ENCODE assay signal across 12 cellular contexts in the genomic region with DNA sequence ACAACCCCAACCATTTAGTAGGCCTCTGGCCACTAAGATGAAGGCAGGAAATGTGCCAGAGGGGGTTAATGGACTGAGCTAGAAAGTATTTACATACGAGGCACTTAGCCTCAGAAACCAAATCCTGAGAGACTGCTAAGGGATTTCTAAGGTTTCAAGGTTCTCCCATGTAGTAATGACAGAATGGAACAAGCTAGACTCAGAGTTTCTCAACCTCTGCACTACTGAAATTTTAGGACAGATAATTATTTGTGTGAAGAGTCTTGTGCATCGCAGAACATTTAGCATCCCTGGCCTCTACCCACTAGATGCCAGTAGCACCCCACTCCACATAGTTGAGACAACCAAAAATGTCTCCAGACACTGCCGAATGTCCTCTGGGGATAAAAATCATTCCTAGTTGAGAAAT. TPM values are rescaled to one million over a fixed set of nuclear protein-coding genes. Genes with fewer than 3 reads are reported as not detected.
DNase-seq lines count a peak whose midpoint lies in the region; ATAC-seq, FAIRE-seq and TF ChIP-seq lines count a peak whose summit lies in the region.
"Had no signal": no experiment of that assay in that cellular context is flagged by ENCODE, and none has a peak within 500 bp of the region (broad histone marks: within the 10 kb centered on the region; RNA-seq: fewer than 3 reads in every experiment).

No MANE protein-coding gene starts in this region.

- 0 out of 2 replicates have a peak, but pooled peaks cover 3% of the 10 kb centered on the region for H3F3A ChIP-seq in GM23338 (replicated peaks; ENCODE audit: low read depth)

- no peak overlapping the region for H3K4me3 ChIP-seq in AG04450 (ENCODE audit: low read depth, low read length)
- no peak overlapping the region for H3K4me3 ChIP-seq in GM23338
- no peak overlapping the region for H3K4me3 ChIP-seq in astrocyte (ENCODE audit: insufficient read depth, low read depth, low read length)
- no peak overlapping the region for H3K4me3 ChIP-seq in right lobe of liver

- H3K9me2 ChIP-seq in GM23338 (ENCODE audit: insufficient read depth), result no peaks in the 10 kb centered on the region

- H3K4me2 ChIP-seq in GM23338 (peak overlapping the region; percentile 37; the same call in 1 of the 2 replicates), astrocyte (ENCODE audit: low read length) (no peak overlapping the region)

- peaks cover 11% of the 10 kb centered on the region for H3K4me1 ChIP-seq in GM23338 (ENCODE audit: insufficient read depth)
- no peaks in the 10 kb centered on the region for H3K4me1 ChIP-seq in astrocyte (ENCODE audit: insufficient read depth, low read length)
- H3K4me1 ChIP-seq in right lobe of liver, result no peaks in the 10 kb centered on the region

- H3K4me1 Mint-ChIP-seq in GM23338 (peaks cover 29% of the 10 kb centered on the region), astrocyte (ENCODE audit: low read depth, unreplicated experiment) (peaks cover 28% of the 10 kb centered on the region), T-helper 17 cell (peaks cover 33% of the 10 kb centered on the region)
- H3K4me1 Mint-ChIP-seq in activated CD4-positive, alpha-beta memory T cell treated with anti-CD3 and anti-CD28 coated beads for 36 hours (ENCODE audit: low read depth), result peaks cover 5% of the 10 kb centered on the region

- TF ChIP-seq CTCF in AG04450 (IDR thresholded peaks at IDR 0.05; ENCODE audit: low read depth, low read length) (peak; percentile 42), GM23338 (conservative IDR thresholded peaks at IDR 0.05; ENCODE audit: low read depth in 2 of 2) (peak; percentile 22 to 36; a peak in 3 of 4 replicates), astrocyte (IDR thresholded peaks at IDR 0.05; ENCODE audit: insufficient read depth, low read depth, low read length) (peak; percentile 20), right lobe of liver (IDR thresholded peaks at IDR 0.05) (peak in 1 of 4 donors; percentile 4)

- FAIRE-seq in astrocyte (lab: Jason Lieb, UNC), result no peak

- 0 out of 2 replicates have a peak overlapping the region, but pooled peaks have one; percentile 6 for H3K27ac Mint-ChIP-seq in GM23338
- no peak overlapping the region for H3K27ac Mint-ChIP-seq in astrocyte (ENCODE audit: unreplicated experiment)
- H3K27ac Mint-ChIP-seq in T-helper 17 cell, result no peak overlapping the region
- H3K27ac Mint-ChIP-seq in activated CD4-positive, alpha-beta memory T cell treated with anti-CD3 and anti-CD28 coated beads for 36 hours, result no peak overlapping the region
- H3K27ac Mint-ChIP-seq: activated naive CD8-positive, alpha-beta T cell treated with anti-CD3 and anti-CD28 coated beads for 36 hours had no signal

- TF ChIP-seq POLR2A in right lobe of liver (IDR thresholded peaks at IDR 0.05), result no peak

- 75% methylated on average over 3 of the region's 3 CpGs for WGBS in right lobe of liver (ENCODE audit: insufficient coverage, low coverage, low lambda C conversion rate, missing lambda C conversion rate)

- intact Hi-C loops in right lobe of liver (cut with DNase I), result no loop called here
- intact Hi-C loops in activated CD4-positive, alpha-beta memory T cell treated with anti-CD3 and anti-CD28 coated beads for 36 hours (cut with micrococcal nuclease), result no loop called here

- H2AFZ ChIP-seq in GM23338 (no peak overlapping the region), astrocyte (ENCODE audit: low read depth, low read length) (no peak overlapping the region)

- peaks cover 4% of the 10 kb centered on the region for H3K27me3 Mint-ChIP-seq in GM23338 (ENCODE audit: insufficient read depth, low read depth, poor library complexity)
- H3K27me3 Mint-ChIP-seq in astrocyte (ENCODE audit: low read depth, unreplicated experiment), result no peaks in the 10 kb centered on the region
- H3K27me3 Mint-ChIP-seq in T-helper 17 cell, result no peaks in the 10 kb centered on the region
- H3K27me3 Mint-ChIP-seq in activated CD4-positive, alpha-beta memory T cell treated with anti-CD3 and anti-CD28 coated beads for 36 hours, result no peaks in the 10 kb centered on the region
- H3K27me3 Mint-ChIP-seq: activated naive CD8-positive, alpha-beta T cell treated with anti-CD3 and anti-CD28 coated beads for 36 hours; CD4-positive, CD25-positive, alpha-beta regulatory T cell had no signal

- H3K27me3 ChIP-seq in AG04450 (ENCODE audit: control insufficient read depth, insufficient read depth, low read length) (no peaks in the 10 kb centered on the region), GM23338 (ENCODE audit: insufficient read depth) (no peaks in the 10 kb centered on the region), astrocyte (ENCODE audit: insufficient read depth, low read length) (no peaks in the 10 kb centered on the region), right lobe of liver (no peaks in the 10 kb centered on the region)

- no peak overlapping the region for H3K4me3 Mint-ChIP-seq in GM23338
- H3K4me3 Mint-ChIP-seq in astrocyte (ENCODE audit: unreplicated experiment), result no peak overlapping the region
- no peak overlapping the region for H3K4me3 Mint-ChIP-seq in T-helper 17 cell
- H3K4me3 Mint-ChIP-seq in activated CD4-positive, alpha-beta memory T cell treated with anti-CD3 and anti-CD28 coated beads for 36 hours, result no peak overlapping the region
- H3K4me3 Mint-ChIP-seq: activated naive CD8-positive, alpha-beta T cell treated with anti-CD3 and anti-CD28 coated beads for 36 hours; nephron had no signal

- H3K36me3 Mint-ChIP-seq in GM23338 (ENCODE audit: low read depth) (peaks cover 14% of the 10 kb centered on the region), astrocyte (ENCODE audit: low read depth, unreplicated experiment) (peaks cover 17% of the 10 kb centered on the region), T-helper 17 cell (ENCODE audit: low read depth) (peaks cover 7% of the 10 kb centered on the region)
- H3K36me3 Mint-ChIP-seq in activated CD4-positive, alpha-beta memory T cell treated with anti-CD3 and anti-CD28 coated beads for 36 hours, result peaks cover 19% of the 10 kb centered on the region

- H3K36me3 ChIP-seq in GM23338 (ENCODE audit: insufficient read depth) (no peaks in the 10 kb centered on the region), astrocyte (ENCODE audit: insufficient read depth, low read length) (peaks cover 5% of the 10 kb centered on the region), right lobe of liver (peaks cover 0 to 9% (median 0%) of the 10 kb centered on the region in 4 donors)

- H3K9me3 ChIP-seq in AG04450 (ENCODE audit: control insufficient read depth, insufficient read depth, low read length) (no peaks in the 10 kb centered on the region), astrocyte (ENCODE audit: insufficient read depth, low read depth, low read length) (no peaks in the 10 kb centered on the region), right lobe of liver (no peaks in the 10 kb centered on the region), T-helper 17 cell (ENCODE audit: control insufficient read depth, low read length, poor library complexity, severe bottlenecking) (no peaks in the 10 kb centered on the region)

- H4K20me1 ChIP-seq in GM23338 (replicated peaks; ENCODE audit: insufficient read depth), result peaks cover 10% of the 10 kb centered on the region; the same call in 1 of the 2 replicates
- peaks cover 56% of the 10 kb centered on the region for H4K20me1 ChIP-seq in astrocyte (ENCODE audit: insufficient read depth, low read length)

- peaks cover 16% of the 10 kb centered on the region; the same call in 1 of the 2 replicates for H3K79me2 ChIP-seq in GM23338 (replicated peaks; ENCODE audit: insufficient read depth)
- peaks cover 16% of the 10 kb centered on the region for H3K79me2 ChIP-seq in astrocyte (ENCODE audit: insufficient read depth, low read length)

- DNase-seq in AG04450 (ENCODE audit: low read depth, low spot score) (no peak), GM23338 (ENCODE audit: low spot score) (peak; percentile 64), astrocyte (ENCODE audit: low read depth) (no peak), iPS-NIHi11 (ENCODE audit: low spot score) (peak; percentile 20), right lobe of liver (no peak), T-helper 17 cell (no peak)
- no peak for DNase-seq in stimulated activated CD4-positive, alpha-beta T cell treated with anti-CD3 and anti-CD28 coated beads, Interleukin-2, amount 100 ng/mL, for 24 hours
- DNase-seq in activated CD4-positive, alpha-beta memory T cell treated with anti-CD3 and anti-CD28 coated beads for 36 hours, result no peak
- DNase-seq: activated naive CD8-positive, alpha-beta T cell treated with anti-CD3 and anti-CD28 coated beads for 36 hours; CD4-positive, CD25-positive, alpha-beta regulatory T cell; OCI-M1 had no signal

- POLR2A ChIA-PET in AG04450 (lab: Yijun Ruan, JAX), result interaction anchor here (0.6 to 1.1 kb wide), 2 partner anchors 24 to 76 kb away, joined by 3 to 7 read pairs; no protein-coding TSS in a partner anchor
- POLR2A ChIA-PET in activated CD4-positive, alpha-beta memory T cell treated with anti-CD3 and anti-CD28 coated beads for 36 hours (lab: Charles Lee), result no interaction called here

- no peak overlapping the region for H3K9ac ChIP-seq in astrocyte (ENCODE audit: low read length)

- H3K9me3 Mint-ChIP-seq in GM23338 (no peaks in the 10 kb centered on the region), astrocyte (ENCODE audit: unreplicated experiment) (no peaks in the 10 kb centered on the region)
- no peaks in the 10 kb centered on the region for H3K9me3 Mint-ChIP-seq in activated CD4-positive, alpha-beta memory T cell treated with anti-CD3 and anti-CD28 coated beads for 36 hours
- H3K9me3 Mint-ChIP-seq: activated naive CD8-positive, alpha-beta T cell treated with anti-CD3 and anti-CD28 coated beads for 36 hours; CD4-positive, CD25-positive, alpha-beta regulatory T cell; nephron had no signal

- H3K27ac ChIP-seq in AG04450 (ENCODE audit: low read depth, low read length), result no peak overlapping the region
- no peak overlapping the region for H3K27ac ChIP-seq in GM23338 (ENCODE audit: low read depth)
- no peak overlapping the region for H3K27ac ChIP-seq in astrocyte (ENCODE audit: low read depth, low read length)
- no peak overlapping the region for H3K27ac ChIP-seq in right lobe of liver

- peak; percentile 68 for ATAC-seq in GM23338
- ATAC-seq in right lobe of liver, result no peak
- no peak for ATAC-seq in T-helper 17 cell

- CTCF ChIA-PET in AG04450 (lab: Charles Lee), result interaction anchor here (0.6 to 2.4 kb wide), 6 partner anchors 9 to 172 kb away, joined by 3 to 8 read pairs (median 3); no protein-coding TSS in a partner anchor
- CTCF ChIA-PET in activated CD4-positive, alpha-beta memory T cell treated with anti-CD3 and anti-CD28 coated beads for 36 hours (lab: Charles Lee), result interaction anchor here (0.6 to 1.0 kb wide), 2 partner anchors 90 to 267 kb away, joined by 3 to 5 read pairs; no protein-coding TSS in a partner anchor

RNA-seq across cellular contexts. Expression of gene CHRM4, which starts 54.8 kb away (rescaled TPM):
- polyA plus RNA-seq in AG04450 (2011; rRNA removed) (0.11 TPM in 1 of 2 replicates, not detected in the other), GM23338 (2016; fragmentation: Nextera tagmentation; extraction: Ambion mirVana) (not detected in 2 replicates)
- not detected in 2 replicates for polyA minus RNA-seq in AG04450 (2011; rRNA and poly(A)+ RNA removed)
- total RNA-seq in GM23338 (2014; rRNA removed; shearing (Covaris generic)), result 0.93 and 0.97 TPM in 2 replicates
- total RNA-seq in astrocyte (0.27 and 0.43 TPM in 2 replicates), right lobe of liver (not detected), T-helper 17 cell (1 to 10 TPM; 4.3 to 4.8 TPM)
- not detected for total RNA-seq in activated CD4-positive, alpha-beta memory T cell treated with anti-CD3 and anti-CD28 coated beads for 36 hours

Comparison
In these comparisons a context has a peak if more than half of its experiments do, and no peak if none do; other contexts are left out.
1. DNase-seq: peak in GM23338 (single experiment) and iPS-NIHi11 (single experiment); none in AG04450 (single experiment), astrocyte (single experiment), right lobe of liver (0 of 3), stimulated activated CD4-positive, alpha-beta T cell treated with anti-CD3 and anti-CD28 coated beads, Interleukin-2, amount 100 ng/mL, for 24 hours (0 of 2), T-helper 17 cell (0 of 3) and activated CD4-positive, alpha-beta memory T cell treated with anti-CD3 and anti-CD28 coated beads for 36 hours (single experiment).